Comparison of ENCODE assay signal across 7 cellular contexts in genomic region chr17:28553000-28553505, GRCh38. TPM values are rescaled to one million over a fixed set of nuclear protein-coding genes. Genes with fewer than 3 reads are reported as not detected.
A peak's percentile ranks its signal among the peaks of the same experiment; 100 is the strongest.
DNase-seq lines count a peak whose midpoint lies in the region; ATAC-seq and TF ChIP-seq lines count a peak whose summit lies in the region.

No MANE protein-coding gene starts in this region.

- no peak for DNase-seq in foreskin fibroblast
- DNase-seq in gastrocnemius medialis = no peak
- no peak for DNase-seq in NCI-H345 treated with DMSO at 0.1 percent for 48 hours (lab: John Stamatoyannopoulos, UW; ENCODE audit: unreplicated experiment)
- no peak for DNase-seq in NCI-H524 (lab: John Stamatoyannopoulos, UW)
- DNase-seq in lower leg skin (ENCODE audit: low spot score in 2 of 2) = no peak

- H3F3A ChIP-seq in SU-DHL-6 (ENCODE audit: insufficient read depth) = no peaks in the 10 kb centered on the region

- H3K4me1 ChIP-seq in HEK293 (ENCODE audit: control insufficient read depth, insufficient read depth, low read length) = peaks cover 14% of the 10 kb centered on the region
- H3K4me1 ChIP-seq in gastrocnemius medialis = peaks cover 10 to 15% of the 10 kb centered on the region in 2 donors

- CTCF ChIA-PET in HEK293 (lab: Yijun Ruan, JAX) = interaction anchor here (0.6 to 1.5 kb wide), 3 partner anchors 13 to 91 kb away, joined by 3 to 8 read pairs (median 4); partner anchors contain the start of gene PIGS

- no peaks in the 10 kb centered on the region for H4K20me1 ChIP-seq in SU-DHL-6 (ENCODE audit: low read depth, low read length)

- H3K9ac ChIP-seq in SU-DHL-6 (ENCODE audit: low read length) = no peak overlapping the region

- H3K4me3 ChIP-seq in HEK293 (ENCODE audit: low read depth, low read length) (no peak overlapping the region; the same call in 1 of the 2 replicates), SU-DHL-6 (ENCODE audit: insufficient read depth, low read length, poor library complexity, severe bottlenecking) (no peak overlapping the region), foreskin fibroblast (ENCODE audit: low read depth in 1 of 2, low read length in 2 of 2) (peak overlapping the region; percentile 68 to 71), gastrocnemius medialis (peak overlapping the region; percentile 60 to 88 (median 77)), lower leg skin (ENCODE audit: low read depth, poor library complexity, severe bottlenecking) (no peak overlapping the region)

- ATAC-seq in gastrocnemius medialis = no peak

- POLR2A ChIA-PET in HEK293 (lab: Yijun Ruan, JAX) = interaction anchor here (0.7 to 8.9 kb wide), 5 partner anchors 11 to 167 kb away, joined by 3 to 68 read pairs (median 5); partner anchors contain the start of genes BLTP2, PIGS and RPL23A

- H3K27ac ChIP-seq in HEK293 (ENCODE audit: extremely low read depth, low read depth, low read length) = 0 out of 2 replicates have a peak overlapping the region, but pooled peaks have one; percentile 19
- no peak overlapping the region for H3K27ac ChIP-seq in SU-DHL-6 (ENCODE audit: low read depth, low read length)
- H3K27ac ChIP-seq in gastrocnemius medialis = peak overlapping the region in 1 of 4 donors; percentile 23

- intact Hi-C loops in gastrocnemius medialis (cut with DNase I; ENCODE audit: low total_unique reads) (loop anchor here (2.0 kb wide), 2 partner anchors 24 to 46 kb away; partner anchors contain the start of genes ALDOC and SPAG5), lower leg skin (cut with DNase I; ENCODE audit: low total_unique reads) (loop anchor here (1.0 kb wide), 1 partner anchor 38 kb away; no protein-coding TSS in a partner anchor)

- H3K36me3 ChIP-seq in HEK293 (ENCODE audit: control insufficient read depth in 2 of 2, insufficient read depth in 1 of 2, low read length in 2 of 2) (peaks cover 43 to 51% of the 10 kb centered on the region in 2 experiments), SU-DHL-6 (ENCODE audit: low read length) (no peaks in the 10 kb centered on the region), gastrocnemius medialis (peaks cover 0 to 44% of the 10 kb centered on the region in 2 donors)

- H3K79me2 ChIP-seq in SU-DHL-6 (ENCODE audit: insufficient read depth, low read length) = no peaks in the 10 kb centered on the region

- no peaks in the 10 kb centered on the region for H3K9me2 ChIP-seq in SU-DHL-6 (replicated peaks; ENCODE audit: insufficient read depth, low read length)

- TF ChIP-seq CTCF in HEK293 (tag by site-specific recombination; IDR thresholded peaks at IDR 0.05) = no peak
- no peak for TF ChIP-seq CTCF in SU-DHL-6 (IDR thresholded peaks at IDR 0.05; ENCODE audit: insufficient read depth, low read length, poor library complexity, severe bottlenecking)
- no peak for TF ChIP-seq CTCF in foreskin fibroblast (IDR thresholded peaks at IDR 0.05; ENCODE audit: low read depth, low read length)
- TF ChIP-seq CTCF in gastrocnemius medialis (IDR thresholded peaks at IDR 0.05 in 4 of 5, conservative IDR thresholded peaks at IDR 0.05 in 1 of 5) = no peak
- no peak for TF ChIP-seq CTCF in lower leg skin (IDR thresholded peaks at IDR 0.05)

- H3K9me3 ChIP-seq in HEK293 (ENCODE audit: control insufficient read depth, insufficient read depth, low read depth, low read length) (no peaks in the 10 kb centered on the region), SU-DHL-6 (ENCODE audit: insufficient read depth, low read length) (no peaks in the 10 kb centered on the region), gastrocnemius medialis (no peaks in the 10 kb centered on the region)

- no peaks in the 10 kb centered on the region for H3K27me3 ChIP-seq in SU-DHL-6 (ENCODE audit: low read length)
- H3K27me3 ChIP-seq in gastrocnemius medialis = no peaks in the 10 kb centered on the region

- TF ChIP-seq POLR2A in gastrocnemius medialis (IDR thresholded peaks at IDR 0.05) (no peak), lower leg skin (IDR thresholded peaks at IDR 0.05) (no peak)

- peak overlapping the region; percentile 61 for H3K4me2 ChIP-seq in SU-DHL-6 (ENCODE audit: low read depth, low read length, poor library complexity, severe bottlenecking)

- in situ Hi-C loops in gastrocnemius medialis (cut with MboI; ENCODE audit: low sequenced_read_pairs in 4 of 4) = loop anchor here in 1 of 4 donors (25.0 kb wide), 1 partner anchor 109 kb away; the partner anchor contains the start of genes SDF2 and SUPT6H

- H2AFZ ChIP-seq in SU-DHL-6 (ENCODE audit: low read depth, low read length, severe bottlenecking) = no peak overlapping the region

- 90 to 91% methylated on average over 5 of the region's 5 CpGs for WGBS in lower leg skin, 2 donors

TF ChIP-seq in HEK293, 187 proteins besides CTCF, POLR2A, EP300 and RAD21:
- TF ChIP-seq SP7 (tag by site-specific recombination; IDR thresholded peaks at IDR 0.05) (no peak), ZNF664 (tag by site-specific recombination; IDR thresholded peaks at IDR 0.05) (peak; percentile 68; the same call in 1 of the 2 replicates)
- TF ChIP-seq, protein P1, sequence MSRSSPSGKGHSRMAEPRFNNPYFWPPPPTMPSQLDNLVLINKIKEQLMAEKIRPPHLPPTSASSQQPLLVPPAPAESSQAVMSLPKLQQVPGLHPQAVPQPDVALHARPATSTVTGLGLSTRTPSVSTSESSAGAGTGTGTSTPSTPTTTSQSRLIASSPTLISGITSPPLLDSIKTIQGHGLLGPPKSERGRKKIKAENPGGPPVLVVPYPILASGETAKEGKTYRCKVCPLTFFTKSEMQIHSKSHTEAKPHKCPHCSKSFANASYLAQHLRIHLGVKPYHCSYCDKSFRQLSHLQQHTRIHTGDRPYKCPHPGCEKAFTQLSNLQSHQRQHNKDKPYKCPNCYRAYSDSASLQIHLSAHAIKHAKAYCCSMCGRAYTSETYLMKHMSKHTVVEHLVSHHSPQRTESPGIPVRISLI (tag by site-specific recombination; IDR thresholded peaks at IDR 0.05) = peak; percentile 90

RNA-seq across cellular contexts. Expression of gene UNC119, which starts 0.6 kb away (rescaled TPM):
- total RNA-seq in gastrocnemius medialis = 10 to 100 TPM in 1 of 4 donors, 1 to 10 TPM in 3; 3.1 to 10.2 (median 6.3) TPM
- 10 to 100 TPM; 41.2 to 41.6 (median 41.4) TPM for total RNA-seq in lower leg skin

RNA-seq across cellular contexts. Expression of gene PIGS, which starts 18.3 kb away (rescaled TPM):
- total RNA-seq in gastrocnemius medialis (10 to 100 TPM; 25.0 to 63.0 (median 50.0) TPM), lower leg skin (10 to 100 TPM; 57.6 to 84.0 (median 75.1) TPM)

RNA-seq across cellular contexts. Expression of gene ALDOC, which starts 23.6 kb away (rescaled TPM):
- total RNA-seq in gastrocnemius medialis = 1 to 10 TPM in 3 of 4 donors, under 1 TPM in 1; 0.87 to 7.0 (median 3.3) TPM
- total RNA-seq in lower leg skin = 100 to 1,000 TPM; 109 to 186 (median 138) TPM

RNA-seq across cellular contexts. Expression of gene SPAG5, which starts 45.8 kb away (rescaled TPM):
- total RNA-seq in gastrocnemius medialis = 1 to 10 TPM in 2 of 4 donors, under 1 TPM in 2; 0.41 to 1.5 (median 0.96) TPM
- 10 to 100 TPM in 1 of 4 donors, 1 to 10 TPM in 3; 4.0 to 12.4 (median 7.7) TPM for total RNA-seq in lower leg skin

RNA-seq across cellular contexts. Expression of gene FOXN1, which starts 46.9 kb away (rescaled TPM):
- total RNA-seq in gastrocnemius medialis = not detected
- 10 to 100 TPM; 28.9 to 65.0 (median 45.4) TPM for total RNA-seq in lower leg skin

Comparison
In these comparisons a context has a peak if more than half of its experiments do, and no peak if none do; other contexts are left out.
1. H3K4me3 ChIP-seq: peak in foreskin fibroblast (2 of 2) and gastrocnemius medialis (4 of 4); none in HEK293 (single experiment), SU-DHL-6 (single experiment) and lower leg skin (single experiment).
2. RNA of gene ALDOC, which starts 23.6 kb away (total RNA-seq): 109 to 186 TPM in lower leg skin; 0.87 to 7.0 TPM in gastrocnemius medialis; every median in the first group is over 10 times any median in the second.